24 cellular contexts compared by ENCODE assay signal in the genomic region with DNA sequence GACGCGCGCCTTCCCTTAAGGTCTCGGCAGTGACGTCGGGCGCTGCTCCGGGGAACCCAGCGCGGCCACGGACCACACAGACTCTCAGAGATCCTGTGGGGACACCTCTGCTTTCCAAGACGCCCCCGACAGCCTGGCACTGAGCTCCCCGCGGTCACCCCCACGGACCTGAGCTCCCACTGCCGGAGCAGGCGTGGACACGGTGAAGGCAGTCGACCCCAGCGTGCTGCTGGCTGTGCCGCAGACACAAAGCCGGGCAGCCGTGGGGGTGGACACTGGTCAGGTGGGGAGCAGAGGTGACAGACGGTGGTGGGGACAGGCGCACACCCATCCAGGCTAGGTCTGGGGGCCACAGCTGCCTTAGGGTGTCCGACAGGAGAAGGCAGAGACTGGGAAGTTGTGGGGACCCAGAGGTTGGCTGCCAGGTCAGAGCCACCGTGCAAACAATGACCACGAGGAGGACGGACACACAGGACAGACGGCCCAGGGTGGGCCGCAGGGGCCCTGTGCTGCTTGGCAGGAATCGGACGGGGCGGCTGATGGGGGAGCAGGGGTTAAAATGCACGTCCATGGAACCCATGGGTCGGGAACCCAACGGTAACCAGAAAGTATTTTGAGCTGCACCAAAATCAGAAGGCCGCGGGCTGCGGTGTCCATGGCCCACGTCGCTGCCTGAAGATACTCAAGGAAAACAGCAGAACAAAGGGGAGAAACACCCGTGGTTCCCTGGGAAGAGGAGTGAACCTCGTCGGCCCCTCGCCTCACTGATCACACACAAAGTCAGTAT. TPM values are rescaled to one million over a fixed set of nuclear protein-coding genes. Genes with fewer than 3 reads are reported as not detected.
DNase-seq lines count a peak whose midpoint lies in the region; ATAC-seq, FAIRE-seq and TF ChIP-seq lines count a peak whose summit lies in the region.
"Had no signal": no experiment of that assay in that cellular context is flagged by ENCODE, and none has a peak within 500 bp of the region (broad histone marks: within the 10 kb centered on the region; RNA-seq: fewer than 3 reads in every experiment).

No MANE protein-coding gene starts in this region.

- no peak overlapping the region for H4K5ac ChIP-seq in H1 (ENCODE audit: insufficient read length, low read depth, low read length)

- FAIRE-seq in H1 (lab: Jason Lieb, UNC): no peak
- no peak for FAIRE-seq in kidney (lab: Jason Lieb, UNC)
- FAIRE-seq: HTR-8/SVneo had no signal

- H3K56ac ChIP-seq in H1 (replicated peaks; ENCODE audit: insufficient read length, low read depth, low read length): no peak overlapping the region

- DNase-seq in activated CD8-positive, alpha-beta memory T cell treated with anti-CD3 and anti-CD28 coated beads, Interleukin-2, amount 50 U/mL, for 4 hours: peak; percentile 14
- DNase-seq in activated CD8-positive, alpha-beta memory T cell treated with anti-CD3 and anti-CD28 coated beads, Interleukin-2, amount 50 U/mL, for 48 hours: no peak
- no peak for DNase-seq in H1 (ENCODE audit: low read depth in 1 of 2, low spot score in 2 of 2)
- DNase-seq in kidney: peak; percentile 56
- peak; percentile 59 for DNase-seq in sigmoid colon
- DNase-seq in SHP77 (lab: John Stamatoyannopoulos, UW): no peak
- DNase-seq in mesenchymal stem cell: no peak
- no peak for DNase-seq in activated naive CD8-positive, alpha-beta T cell treated with anti-CD3 and anti-CD28 coated beads, Interleukin-2, amount 50 U/mL, for 24 hours
- DNase-seq: AML-193, DMS79, Kasumi-1, MG63, NCI-H1092 treated with DMSO at 0.1 percent for 48 hours, NCI-H146, NCI-H2029 treated with DMSO at 0.1 percent for 48 hours, NCI-H2171, NCI-H526, PC-3, RPMI8226 had no signal

- no peak overlapping the region for H3K27ac Mint-ChIP-seq in activated naive CD8-positive, alpha-beta T cell treated with anti-CD3 and anti-CD28 coated beads, Interleukin-2, amount 50 U/mL, for 24 hours

- H2BK12ac ChIP-seq in H1 (ENCODE audit: low read depth, low read length): no peak overlapping the region
- no peak overlapping the region for H2BK12ac ChIP-seq in mesenchymal stem cell (ENCODE audit: low read length in 2 of 2)

- no peak overlapping the region for H3K4me3 Mint-ChIP-seq in activated naive CD8-positive, alpha-beta T cell treated with anti-CD3 and anti-CD28 coated beads, Interleukin-2, amount 50 U/mL, for 24 hours
- H3K4me3 Mint-ChIP-seq: CD14-positive monocyte had no signal

- H3K4me1 ChIP-seq in H1 (replicated peaks in 1 of 4; ENCODE audit: control insufficient read depth in 3 of 4, insufficient read depth in 4 of 4, low read length in 3 of 4) (peaks cover 0 to 5% (median 2%) of the 10 kb centered on the region in 4 experiments; a peak in 3 of 7 replicates), kidney (ENCODE audit: control insufficient read depth in 1 of 2, insufficient read depth in 1 of 2, low read depth in 1 of 2, low read length in 2 of 2) (peaks cover 0 to 5% of the 10 kb centered on the region in 2 donors), sigmoid colon (peaks cover 0 to 14% (median 11%) of the 10 kb centered on the region in 4 donors), mesenchymal stem cell (ENCODE audit: control insufficient read depth, insufficient read depth, low read depth, low read length) (peaks cover 15% of the 10 kb centered on the region)
- H3K4me1 ChIP-seq: HAP-1 had no signal

- TF ChIP-seq CTCF in H1 (IDR thresholded peaks at IDR 0.05; ENCODE audit: control extremely low read depth in 1 of 3, insufficient read depth in 1 of 3, low read depth in 1 of 3, low read length in 3 of 3): no peak
- no peak for TF ChIP-seq CTCF in kidney (IDR thresholded peaks at IDR 0.05; ENCODE audit: borderline replicate concordance, extremely low read depth, insufficient read depth)
- no peak for TF ChIP-seq CTCF in sigmoid colon (IDR thresholded peaks at IDR 0.05)

- peaks cover 2% of the 10 kb centered on the region for H3K4me1 Mint-ChIP-seq in activated naive CD8-positive, alpha-beta T cell treated with anti-CD3 and anti-CD28 coated beads, Interleukin-2, amount 50 U/mL, for 24 hours
- H3K4me1 Mint-ChIP-seq: CD14-positive monocyte had no signal

- H3K18ac ChIP-seq in H1 (ENCODE audit: extremely low read depth, low read length) (no peak overlapping the region), mesenchymal stem cell (ENCODE audit: low read depth in 1 of 2, low read length in 2 of 2) (no peak overlapping the region)

- no peaks in the 10 kb centered on the region for H3K23me2 ChIP-seq in H1 (ENCODE audit: low read depth, low read length)

- TF ChIP-seq RAD21 in H1 (IDR thresholded peaks at IDR 0.05 in 1 of 2, conservative IDR thresholded peaks at IDR 0.05 in 1 of 2; ENCODE audit: low read depth in 2 of 2, low read length in 2 of 2): no peak

- no peaks in the 10 kb centered on the region for H3K9me3 ChIP-seq in H1 (ENCODE audit: insufficient read depth in 2 of 2, low read depth in 1 of 2, low read length in 1 of 2)
- H3K9me3 ChIP-seq in kidney (ENCODE audit: control insufficient read depth in 1 of 2, low read length in 2 of 2): no peaks in the 10 kb centered on the region
- H3K9me3 ChIP-seq in sigmoid colon: no peaks in the 10 kb centered on the region
- H3K9me3 ChIP-seq in mesenchymal stem cell (ENCODE audit: control insufficient read depth, low read length): no peaks in the 10 kb centered on the region
- H3K9me3 ChIP-seq: HAP-1, MG63 had no signal

- H3K4me3 ChIP-seq in H1 (ENCODE audit: extremely low read depth in 1 of 4, insufficient read depth in 2 of 4, low read depth in 3 of 4, low read length in 4 of 4): no peak overlapping the region
- H3K4me3 ChIP-seq in kidney (ENCODE audit: low read length in 2 of 2): no peak overlapping the region
- no peak overlapping the region for H3K4me3 ChIP-seq in sigmoid colon
- H3K4me3 ChIP-seq in mesenchymal stem cell (ENCODE audit: insufficient read depth in 1 of 2, low read depth in 1 of 2, low read length in 2 of 2): no peak overlapping the region
- H3K4me3 ChIP-seq: HAP-1, MG63 had no signal

- H2BK5ac ChIP-seq in H1 (ENCODE audit: low read depth, low read length): no peak overlapping the region
- H2BK5ac ChIP-seq in mesenchymal stem cell (ENCODE audit: low read depth, low read length, poor library complexity, severe bottlenecking): no peak overlapping the region

- H2AFZ ChIP-seq in H1 (ENCODE audit: low read length) (no peak overlapping the region), mesenchymal stem cell (ENCODE audit: low read depth, low read length) (no peak overlapping the region)

- H3K27ac ChIP-seq in H1 (ENCODE audit: low read depth, low read length) (no peak overlapping the region), kidney (ENCODE audit: low read depth in 2 of 2, low read length in 2 of 2) (no peak overlapping the region), sigmoid colon (no peak overlapping the region), mesenchymal stem cell (ENCODE audit: low read length, poor library complexity, severe bottlenecking) (no peak overlapping the region)
- H3K27ac ChIP-seq: 22Rv1, HL-60 had no signal

- H2BK20ac ChIP-seq in H1 (ENCODE audit: low read length): no peak overlapping the region

- TF ChIP-seq POLR2A in H1 (IDR thresholded peaks at IDR 0.05; ENCODE audit: control extremely low read depth in 1 of 2, low read depth in 2 of 2, low read length in 2 of 2): no peak
- no peak for TF ChIP-seq POLR2A in sigmoid colon (IDR thresholded peaks at IDR 0.05)

- H3K9ac ChIP-seq in H1 (replicated peaks in 1 of 4; ENCODE audit: extremely low read depth in 1 of 4, low read depth in 3 of 4, low read length in 3 of 4) (no peak overlapping the region), kidney (ENCODE audit: low read length in 2 of 2) (no peak overlapping the region), mesenchymal stem cell (ENCODE audit: low read length) (no peak overlapping the region)

- no peak overlapping the region for H3K4me2 ChIP-seq in H1 (ENCODE audit: insufficient read depth in 1 of 2, low read depth in 2 of 2, low read length in 2 of 2)
- no peak overlapping the region for H3K4me2 ChIP-seq in mesenchymal stem cell (ENCODE audit: low read length, poor library complexity, severe bottlenecking)

- H4K20me1 ChIP-seq in H1 (replicated peaks in 1 of 2; ENCODE audit: control insufficient read depth in 1 of 2, insufficient read depth in 2 of 2, low read length in 2 of 2): peaks cover 0 to 16% of the 10 kb centered on the region in 2 experiments

- CTCF ChIA-PET in H1 (lab: Charles Lee; ENCODE audit: partially characterized antibody): no interaction called here

- TF ChIP-seq EP300 in H1 (IDR thresholded peaks at IDR 0.05; ENCODE audit: borderline replicate concordance in 1 of 2, low read depth in 2 of 2, low read length in 2 of 2) (no peak), sigmoid colon (IDR thresholded peaks at IDR 0.05) (no peak)

- 94% methylated on average over 47 of the region's 47 CpGs; no CpG with 5 or more reads in 1 of the 2 experiments for WGBS in H1 (ENCODE audit: extremely low coverage in 1 of 2, insufficient coverage in 1 of 2, insufficient read length in 1 of 2, insufficient replicate concordance in 2 of 2, low coverage in 1 of 2, low lambda C conversion rate in 2 of 2, missing lambda C conversion rate in 1 of 2), 2 experiments
- WGBS in sigmoid colon, 2 donors: 96 to 97% methylated on average over 47 of the region's 47 CpGs
- WGBS in mesenchymal stem cell: 97% methylated on average over 47 of the region's 47 CpGs

- POLR2A ChIA-PET in H1 (lab: Charles Lee; ENCODE audit: partially characterized antibody): no interaction called here

- H4K91ac ChIP-seq in H1 (replicated peaks; ENCODE audit: insufficient read length, low read length) (no peak overlapping the region), mesenchymal stem cell (ENCODE audit: low read length) (no peak overlapping the region)

- H3K9me3 Mint-ChIP-seq in activated naive CD8-positive, alpha-beta T cell treated with anti-CD3 and anti-CD28 coated beads, Interleukin-2, amount 50 U/mL, for 24 hours: no peaks in the 10 kb centered on the region

- H4K8ac ChIP-seq in H1 (ENCODE audit: extremely low read depth, insufficient read depth, low read length): peak overlapping the region; percentile 25; the same call in 1 of the 2 replicates
- no peak overlapping the region for H4K8ac ChIP-seq in mesenchymal stem cell (ENCODE audit: low read length)

- H3K36me3 Mint-ChIP-seq in activated naive CD8-positive, alpha-beta T cell treated with anti-CD3 and anti-CD28 coated beads, Interleukin-2, amount 50 U/mL, for 24 hours (ENCODE audit: low read depth): peaks cover 14% of the 10 kb centered on the region

- H3K79me1 ChIP-seq in H1 (ENCODE audit: low read depth, low read length) (no peaks in the 10 kb centered on the region; the same call in 1 of the 2 replicates), mesenchymal stem cell (replicated peaks; ENCODE audit: low read length, poor library complexity, severe bottlenecking) (peaks cover 2% of the 10 kb centered on the region)

- H2BK120ac ChIP-seq in H1 (replicated peaks; ENCODE audit: low read depth, low read length) (no peak overlapping the region), mesenchymal stem cell (ENCODE audit: low read depth, low read length) (no peak overlapping the region)

- ATAC-seq in activated naive CD8-positive, alpha-beta T cell treated with anti-CD3 and anti-CD28 coated beads, Interleukin-2, amount 50 U/mL, for 24 hours: no peak
- ATAC-seq: PC-3 had no signal

- H3K79me2 ChIP-seq in H1 (ENCODE audit: control insufficient read depth in 1 of 2, insufficient read depth in 2 of 2, low read length in 2 of 2): no peaks in the 10 kb centered on the region

- H3K23ac ChIP-seq in H1 (ENCODE audit: insufficient read length) (no peak overlapping the region), mesenchymal stem cell (ENCODE audit: low read length in 2 of 2) (no peak overlapping the region)

- H3K14ac ChIP-seq in H1 (ENCODE audit: insufficient read length): no peak overlapping the region
- H3K14ac ChIP-seq in mesenchymal stem cell (ENCODE audit: low read length in 2 of 2): no peak overlapping the region

- H3K27me3 Mint-ChIP-seq in activated naive CD8-positive, alpha-beta T cell treated with anti-CD3 and anti-CD28 coated beads, Interleukin-2, amount 50 U/mL, for 24 hours: no peaks in the 10 kb centered on the region

- H3K36me3 ChIP-seq in H1 (ENCODE audit: control insufficient read depth in 2 of 4, insufficient read depth in 4 of 4, low read length in 3 of 4): peaks cover 5 to 37% (median 17%) of the 10 kb centered on the region in 4 experiments; a peak in 5 of 8 replicates
- no peaks in the 10 kb centered on the region for H3K36me3 ChIP-seq in kidney (ENCODE audit: control insufficient read depth in 1 of 2, insufficient read depth in 2 of 2, low read length in 2 of 2)
- H3K36me3 ChIP-seq in sigmoid colon: peaks cover 0 to 6% (median 0%) of the 10 kb centered on the region in 4 donors
- H3K36me3 ChIP-seq in mesenchymal stem cell (ENCODE audit: control insufficient read depth in 1 of 2, insufficient read depth in 2 of 2, low read depth in 1 of 2, low read length in 2 of 2): peaks cover 0 to 64% of the 10 kb centered on the region in 2 experiments
- H3K36me3 ChIP-seq: MG63 had no signal

- H2BK15ac ChIP-seq in H1 (ENCODE audit: low read length): no peak overlapping the region
- H2BK15ac ChIP-seq in mesenchymal stem cell (ENCODE audit: low read depth, poor library complexity, severe bottlenecking): no peak overlapping the region

- peaks cover 0 to 2% (median 0%) of the 10 kb centered on the region in 4 experiments; a peak in 1 of 7 replicates for H3K27me3 ChIP-seq in H1 (replicated peaks in 1 of 4; ENCODE audit: control insufficient read depth in 3 of 4, extremely low read depth in 1 of 4, insufficient read depth in 3 of 4, low read length in 3 of 4)
- peaks cover 10 to 25% (median 18%) of the 10 kb centered on the region in 3 donors for H3K27me3 ChIP-seq in sigmoid colon
- H3K27me3 ChIP-seq in mesenchymal stem cell (ENCODE audit: control insufficient read depth in 1 of 2, insufficient read depth in 1 of 2, low read length in 2 of 2): peaks cover 0 to 10% of the 10 kb centered on the region in 2 experiments
- H3K27me3 ChIP-seq: MG63 had no signal

- no peak overlapping the region for H3K4ac ChIP-seq in H1 (replicated peaks; ENCODE audit: insufficient read length, low read depth, low read length)
- H3K4ac ChIP-seq in mesenchymal stem cell (ENCODE audit: low read depth in 1 of 2, low read length in 2 of 2): no peak overlapping the region

- H2AK5ac ChIP-seq in H1 (ENCODE audit: low read depth, low read length) (no peak overlapping the region), mesenchymal stem cell (ENCODE audit: low read length, severe bottlenecking) (no peak overlapping the region)

- intact Hi-C loops in kidney (cut with DNase I) (no loop called here), sigmoid colon (cut with DNase I) (no loop called here)

RNA-seq across cellular contexts. Expression of a gene that starts 16.6 kb away (rescaled TPM):
- 55.4 and 57.1 TPM in 2 replicates for total RNA-seq in H1 (2021; fragmentation: NEBNext Ultra II Directional; extraction: Animal tissue kit (Norgen Biotek cat#: 25700))
- polyA plus RNA-seq in H1 (2011; rRNA removed) (33.9 and 59.0 TPM in 2 replicates), kidney (ENCODE audit: insufficient read depth, low read depth, low replicate concordance) (61.9 TPM), sigmoid colon (10 to 100 TPM; 36.0 to 65.8 (median 36.5) TPM)
- polyA plus RNA-seq in H1 (2011; cell fraction: cytosol; rRNA removed): 56.3 TPM
- 61.5 TPM for polyA plus RNA-seq in H1 (2011; cell fraction: nucleus; rRNA removed)
- 26.6 to 55.2 TPM (median 54.8 TPM) in 4 replicates for polyA plus RNA-seq in H1 (2012, experiment 1 of 2)
- 40.7 TPM for polyA plus RNA-seq in H1 (2012, experiment 2 of 2)
- 35.4 TPM for polyA plus RNA-seq in H1 (2013, experiment 1 of 2)
- 32.3 TPM for polyA plus RNA-seq in H1 (2013, experiment 2 of 2)
- 17.9 and 18.5 TPM in 2 replicates for polyA minus RNA-seq in H1 (2011; rRNA and poly(A)+ RNA removed)
- 23.8 TPM for polyA minus RNA-seq in H1 (2011; cell fraction: cytosol; rRNA and poly(A)+ RNA removed)
- polyA minus RNA-seq in H1 (2011; cell fraction: nucleus; rRNA and poly(A)+ RNA removed): 18.8 TPM
- total RNA-seq in kidney (50.1 TPM), sigmoid colon (10 to 100 TPM; 22.4 to 40.3 (median 30.9) TPM)
- polyA plus RNA-seq in mesenchymal stem cell (2013, experiment 1 of 2): 29.7 TPM
- polyA plus RNA-seq in mesenchymal stem cell (2013, experiment 2 of 2): 29.8 TPM

RNA-seq across cellular contexts. Expression of a gene that starts 51.5 kb away (rescaled TPM):
- total RNA-seq in H1 (2021; fragmentation: NEBNext Ultra II Directional; extraction: Animal tissue kit (Norgen Biotek cat#: 25700)): 84.3 and 86.7 TPM in 2 replicates
- polyA plus RNA-seq in H1 (2011; rRNA removed) (47.6 and 80.1 TPM in 2 replicates), kidney (ENCODE audit: insufficient read depth, low read depth, low replicate concordance) (14.1 TPM), sigmoid colon (10 to 100 TPM in 1 of 3 donors, 1 to 10 TPM in 2; 2.1 to 13.3 (median 5.4) TPM)
- polyA plus RNA-seq in H1 (2011; cell fraction: cytosol; rRNA removed): 74.0 TPM
- polyA plus RNA-seq in H1 (2011; cell fraction: nucleus; rRNA removed): 265 TPM
- 46.6 to 79.9 TPM (median 73.3 TPM) in 4 replicates for polyA plus RNA-seq in H1 (2012, experiment 1 of 2)
- 48.0 TPM for polyA plus RNA-seq in H1 (2012, experiment 2 of 2)
- polyA plus RNA-seq in H1 (2013, experiment 1 of 2): 41.6 TPM
- 37.4 TPM for polyA plus RNA-seq in H1 (2013, experiment 2 of 2)
- 39.1 and 49.9 TPM in 2 replicates for polyA minus RNA-seq in H1 (2011; rRNA and poly(A)+ RNA removed)
- 56.4 TPM for polyA minus RNA-seq in H1 (2011; cell fraction: cytosol; rRNA and poly(A)+ RNA removed)
- 122 TPM for polyA minus RNA-seq in H1 (2011; cell fraction: nucleus; rRNA and poly(A)+ RNA removed)
- total RNA-seq in kidney (14.4 TPM), sigmoid colon (10 to 100 TPM in 1 of 4 donors, 1 to 10 TPM in 3; 3.2 to 16.1 (median 6.6) TPM)
- polyA plus RNA-seq in mesenchymal stem cell (2013, experiment 1 of 2): 6.5 TPM
- polyA plus RNA-seq in mesenchymal stem cell (2013, experiment 2 of 2): 6.4 TPM

RNA-seq across cellular contexts. Expression of a gene that starts 54.0 kb away (rescaled TPM):
- 124 and 128 TPM in 2 replicates for total RNA-seq in H1 (2021; fragmentation: NEBNext Ultra II Directional; extraction: Animal tissue kit (Norgen Biotek cat#: 25700))
- polyA plus RNA-seq in H1 (2011; rRNA removed) (93.6 and 134 TPM in 2 replicates), kidney (ENCODE audit: insufficient read depth, low read depth, low replicate concordance) (4.9 TPM), sigmoid colon (10 to 100 TPM in 1 of 3 donors, 1 to 10 TPM in 2; 5.1 to 29.8 (median 9.6) TPM)
- 112 TPM for polyA plus RNA-seq in H1 (2011; cell fraction: cytosol; rRNA removed)
- 188 TPM for polyA plus RNA-seq in H1 (2011; cell fraction: nucleus; rRNA removed)
- polyA plus RNA-seq in H1 (2012, experiment 1 of 2): 100 to 153 TPM (median 126 TPM) in 4 replicates
- 109 TPM for polyA plus RNA-seq in H1 (2012, experiment 2 of 2)
- 53.1 TPM for polyA plus RNA-seq in H1 (2013, experiment 1 of 2)
- 49.5 TPM for polyA plus RNA-seq in H1 (2013, experiment 2 of 2)
- polyA minus RNA-seq in H1 (2011; rRNA and poly(A)+ RNA removed): 95.0 and 156 TPM in 2 replicates
- polyA minus RNA-seq in H1 (2011; cell fraction: cytosol; rRNA and poly(A)+ RNA removed): 121 TPM
- 94.0 TPM for polyA minus RNA-seq in H1 (2011; cell fraction: nucleus; rRNA and poly(A)+ RNA removed)
- total RNA-seq in kidney (11.0 TPM), sigmoid colon (1 to 10 TPM; 2.5 to 6.8 (median 3.6) TPM)
- polyA plus RNA-seq in mesenchymal stem cell (2013, experiment 1 of 2): 15.8 TPM
- 14.5 TPM for polyA plus RNA-seq in mesenchymal stem cell (2013, experiment 2 of 2)

Comparison
In these comparisons a context has a peak if more than half of its experiments do, and no peak if none do; other contexts are left out.
1. DNase-seq: peak in activated CD8-positive, alpha-beta memory T cell treated with anti-CD3 and anti-CD28 coated beads, Interleukin-2, amount 50 U/mL, for 4 hours (single experiment), kidney (single experiment) and sigmoid colon (single experiment); none in activated CD8-positive, alpha-beta memory T cell treated with anti-CD3 and anti-CD28 coated beads, Interleukin-2, amount 50 U/mL, for 48 hours (single experiment), H1 (0 of 2), SHP77 (0 of 2), mesenchymal stem cell (single experiment) and activated naive CD8-positive, alpha-beta T cell treated with anti-CD3 and anti-CD28 coated beads, Interleukin-2, amount 50 U/mL, for 24 hours (single experiment).
2. RNA of a gene that starts 54.0 kb away (total RNA-seq): 124 to 128 TPM in H1; 11.0 TPM in kidney (single experiment) and 2.5 to 6.8 TPM in sigmoid colon; every median in the first group is over 10 times any median in the second.